10 cellular contexts compared by ENCODE assay signal in genomic region chr11:10325398-10326079, GRCh38. TPM values are rescaled to one million over a fixed set of nuclear protein-coding genes. Genes with fewer than 3 reads are reported as not detected.
DNase-seq lines count a peak whose midpoint lies in the region; TF ChIP-seq lines count a peak whose summit lies in the region.
"Had no signal": no experiment of that assay in that cellular context is flagged by ENCODE, and none has a peak within 500 bp of the region (broad histone marks: within the 10 kb centered on the region; RNA-seq: fewer than 3 reads in every experiment).

No MANE protein-coding gene starts in this region.

- no peak overlapping the region for H3K4me3 ChIP-seq in mammary epithelial cell (replicated peaks in 1 of 3; ENCODE audit: insufficient read depth in 1 of 3, low read depth in 2 of 3, low read length in 3 of 3)
- H3K4me3 ChIP-seq in mucosa of rectum (ENCODE audit: low read length in 2 of 2) = no peak overlapping the region
- H3K4me3 ChIP-seq in uterus = no peak overlapping the region

- no peak for TF ChIP-seq POLR2A in uterus (IDR thresholded peaks at IDR 0.05)

- DNase-seq in MCF 10A (ENCODE audit: unreplicated experiment) (peak; percentile 42), mammary epithelial cell (no peak), dermis blood vessel endothelial cell (peak; percentile 85), uterus (no peak), NCI-H2171 (lab: John Stamatoyannopoulos, UW) (no peak), RKO (ENCODE audit: low spot score) (no peak), T-helper 9 cell (no peak)
- DNase-seq: activated CD4-positive, alpha-beta memory T cell treated with anti-CD3 and anti-CD28 coated beads, Interleukin-2, amount 10 ng/mL, durations not matched to agents 7 days and 5 days; NCI-H524 had no signal

- TF ChIP-seq CTCF in MCF 10A (IDR thresholded peaks at IDR 0.05; ENCODE audit: unreplicated experiment) (no peak), mammary epithelial cell (conservative IDR thresholded peaks at IDR 0.05 in 1 of 2, IDR thresholded peaks at IDR 0.05 in 1 of 2; ENCODE audit: extremely low read depth in 1 of 2, insufficient read depth in 1 of 2, low read depth in 1 of 2, low read length in 2 of 2) (no peak), uterus (IDR thresholded peaks at IDR 0.05) (no peak)

- no peaks in the 10 kb centered on the region for H3K9me3 Mint-ChIP-seq in MCF 10A (ENCODE audit: unreplicated experiment)
- H3K9me3 Mint-ChIP-seq: activated CD4-positive, alpha-beta memory T cell treated with anti-CD3 and anti-CD28 coated beads, Interleukin-2, amount 10 ng/mL, durations not matched to agents 7 days and 5 days had no signal

- H3K27ac ChIP-seq in mammary epithelial cell (ENCODE audit: insufficient read depth, low read depth, low read length) (no peak overlapping the region), mucosa of rectum (ENCODE audit: low read depth in 2 of 2, low read length in 2 of 2) (peak overlapping the region; percentile 41 to 62), uterus (peak overlapping the region; percentile 55 to 69)

- no peaks in the 10 kb centered on the region for H3K36me3 Mint-ChIP-seq in MCF 10A (ENCODE audit: insufficient read depth, unreplicated experiment)

- no peaks in the 10 kb centered on the region for H3K36me3 ChIP-seq in mammary epithelial cell (ENCODE audit: insufficient read depth, low read length)
- no peaks in the 10 kb centered on the region for H3K36me3 ChIP-seq in mucosa of rectum (ENCODE audit: control insufficient read depth in 2 of 2, insufficient read depth in 2 of 2, low read length in 2 of 2)
- no peaks in the 10 kb centered on the region for H3K36me3 ChIP-seq in uterus

- H2AFZ ChIP-seq in mammary epithelial cell (ENCODE audit: low read depth, low read length) = no peak overlapping the region

- H4K20me1 ChIP-seq in mammary epithelial cell (ENCODE audit: insufficient read depth, low read length) = no peaks in the 10 kb centered on the region

- WGBS in mammary epithelial cell (ENCODE audit: low coverage, missing lambda C conversion rate) = 56% methylated on average over 6 of the region's 6 CpGs

- dilution Hi-C loops in mammary epithelial cell (cut with HindIII; ENCODE audit: low sequenced_read_pairs) = no loop called here

- BruUV-seq in MCF 10A (replicated peaks; lab: Mats Ljungman, UMichigan) = no TSS peak
- no TSS peak for BruUV-seq in mammary epithelial cell (replicated peaks; lab: Mats Ljungman, UMichigan)

- H3K9ac ChIP-seq in mammary epithelial cell (ENCODE audit: insufficient read depth, low read length) (no peak overlapping the region), mucosa of rectum (ENCODE audit: low read depth in 1 of 2, low read length in 2 of 2) (no peak overlapping the region)

- H3K27me3 ChIP-seq in mammary epithelial cell (ENCODE audit: insufficient read depth, low read length) = no peaks in the 10 kb centered on the region
- no peaks in the 10 kb centered on the region for H3K27me3 ChIP-seq in mucosa of rectum (ENCODE audit: control insufficient read depth in 2 of 2, insufficient read depth in 2 of 2, low read length in 2 of 2)
- no peaks in the 10 kb centered on the region for H3K27me3 ChIP-seq in uterus

- no peaks in the 10 kb centered on the region for H3K9me3 ChIP-seq in mammary epithelial cell (replicated peaks; ENCODE audit: insufficient read depth, low read length)
- no peaks in the 10 kb centered on the region for H3K9me3 ChIP-seq in mucosa of rectum (ENCODE audit: control insufficient read depth in 2 of 2, low read length in 2 of 2)
- H3K9me3 ChIP-seq in uterus = no peaks in the 10 kb centered on the region

- H3K4me1 ChIP-seq in mammary epithelial cell (ENCODE audit: insufficient read depth, low read length) (peaks cover 19% of the 10 kb centered on the region), mucosa of rectum (ENCODE audit: control insufficient read depth in 2 of 2, insufficient read depth in 2 of 2, low read length in 2 of 2) (peaks cover 15 to 38% of the 10 kb centered on the region in 2 donors), uterus (peaks cover 2 to 9% of the 10 kb centered on the region in 2 donors)

- no peak overlapping the region for H3K27ac Mint-ChIP-seq in MCF 10A (ENCODE audit: low read depth, unreplicated experiment)
- H3K27ac Mint-ChIP-seq: activated CD4-positive, alpha-beta memory T cell treated with anti-CD3 and anti-CD28 coated beads, Interleukin-2, amount 10 ng/mL, durations not matched to agents 7 days and 5 days had no signal

- H3K4me3 Mint-ChIP-seq in MCF 10A (ENCODE audit: unreplicated experiment) = no peak overlapping the region
- H3K4me3 Mint-ChIP-seq: activated CD4-positive, alpha-beta memory T cell treated with anti-CD3 and anti-CD28 coated beads, Interleukin-2, amount 10 ng/mL, durations not matched to agents 7 days and 5 days had no signal

- in situ Hi-C loops in mammary epithelial cell (cut with MboI; ENCODE audit: low sequenced_read_pairs in 2 of 2) = no loop called here

- intact Hi-C loops in MCF 10A (cut with micrococcal nuclease) = no loop called here
- intact Hi-C loops in mammary epithelial cell (cut with micrococcal nuclease) = no loop called here
- intact Hi-C loops in uterus (cut with DNase I; ENCODE audit: low total_unique reads) = loop anchor here (10.0 kb wide), 1 partner anchor 571 kb away; no protein-coding TSS in a partner anchor

- no peaks in the 10 kb centered on the region for H3K79me2 ChIP-seq in mammary epithelial cell (ENCODE audit: insufficient read depth, low read length)

- CTCF ChIA-PET in MCF 10A (lab: Yijun Ruan, JAX) (interaction anchor here (0.5 to 4.7 kb wide), 14 partner anchors 9 to 567 kb away, joined by 3 to 50 read pairs (median 5); no protein-coding TSS in a partner anchor), mammary epithelial cell (lab: Charles Lee; ENCODE audit: low non-redundant PET) (no interaction called here)

- POLR2A ChIA-PET in MCF 10A (lab: Yijun Ruan, JAX) = interaction anchor here (0.6 to 7.0 kb wide), 5 partner anchors 11 to 791 kb away, joined by 3 to 82 read pairs (median 6); partner anchors contain the start of genes ADM and WEE1

- no peak overlapping the region for H3K4me2 ChIP-seq in mammary epithelial cell (ENCODE audit: insufficient read depth, low read depth, low read length)

- H3K4me1 Mint-ChIP-seq in MCF 10A (ENCODE audit: insufficient read depth, unreplicated experiment) = peaks cover 22% of the 10 kb centered on the region

- no peaks in the 10 kb centered on the region for H3K27me3 Mint-ChIP-seq in MCF 10A (ENCODE audit: insufficient read depth, unreplicated experiment)

RNA-seq across cellular contexts. Expression of gene ADM, which starts 20.7 kb away (rescaled TPM):
- total RNA-seq in MCF 10A (2022) (8.7 and 10.6 TPM in 2 replicates), mammary epithelial cell (100 to 1,000 TPM in 1 of 2 donors, 10 to 100 TPM in 1; 74.6 to 231 TPM), dermis blood vessel endothelial cell (308 and 569 TPM in 2 replicates), uterus (100 to 1,000 TPM in 1 of 4 donors, 10 to 100 TPM in 3; 27.9 to 151 (median 47.2) TPM)
- 48.9 TPM for polyA plus RNA-seq in mammary epithelial cell
- polyA minus RNA-seq in mammary epithelial cell = 28.9 TPM

RNA-seq across cellular contexts. Expression of gene SBF2, which starts 31.5 kb away (rescaled TPM):
- 28.3 and 28.7 TPM in 2 replicates for total RNA-seq in MCF 10A (2022)
- total RNA-seq in mammary epithelial cell = 10 to 100 TPM; 32.0 to 32.7 TPM
- polyA plus RNA-seq in mammary epithelial cell = 19.1 TPM
- polyA minus RNA-seq in mammary epithelial cell = 61.2 TPM
- 49.9 and 57.9 TPM in 2 replicates for total RNA-seq in dermis blood vessel endothelial cell
- 100 to 1,000 TPM in 2 of 4 donors, 10 to 100 TPM in 2; 45.0 to 202 (median 98.0) TPM for total RNA-seq in uterus

Comparison
In these comparisons a context has a peak if more than half of its experiments do, and no peak if none do; other contexts are left out.
1. DNase-seq: peak in MCF 10A (single experiment) and dermis blood vessel endothelial cell (single experiment); none in mammary epithelial cell (single experiment), uterus (0 of 2), NCI-H2171 (single experiment), RKO (single experiment) and T-helper 9 cell (single experiment).